In the genomic region with DNA sequence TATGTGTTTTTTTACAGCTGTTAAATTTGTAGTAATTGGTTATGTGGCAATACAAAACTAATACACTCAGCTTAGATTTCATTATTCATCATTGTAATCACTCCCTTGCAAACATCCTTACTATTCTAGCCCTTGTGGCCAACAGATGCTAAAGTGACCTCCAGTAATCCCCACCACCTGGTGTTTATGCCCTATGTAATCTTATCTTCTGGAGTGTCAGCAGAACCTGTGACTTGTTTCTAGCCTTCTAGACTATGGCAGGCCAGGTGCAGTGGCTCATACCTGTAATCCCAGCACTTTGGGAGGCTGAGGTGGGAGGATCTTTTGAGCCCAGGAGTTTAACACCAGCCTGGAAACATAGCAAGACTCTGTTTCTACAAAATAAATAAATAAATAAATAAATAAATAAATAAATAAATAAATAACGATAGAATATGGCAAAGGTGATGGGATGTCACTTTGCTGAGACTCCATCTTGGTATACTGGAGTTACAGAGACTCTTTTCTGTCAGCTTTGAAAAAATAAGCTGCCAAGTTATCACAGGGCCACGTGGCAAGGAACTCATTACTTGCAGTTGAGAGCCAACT, we compare ENCODE assay signal across 29 cellular contexts. TPM values are rescaled to one million over a fixed set of nuclear protein-coding genes. Genes with fewer than 3 reads are reported as not detected.
DNase-seq lines count a peak whose midpoint lies in the region; FAIRE-seq and TF ChIP-seq lines count a peak whose summit lies in the region.
"Had no signal": no experiment of that assay in that cellular context is flagged by ENCODE, and none has a peak within 500 bp of the region (broad histone marks: within the 10 kb centered on the region; RNA-seq: fewer than 3 reads in every experiment).

No MANE protein-coding gene starts in this region.

- H3K9me2 ChIP-seq in hepatocyte (replicated peaks; ENCODE audit: insufficient read depth): no peaks in the 10 kb centered on the region
- H3K9me2 ChIP-seq: SK-N-SH had no signal

- H3K79me2 ChIP-seq in KMS-11 (ENCODE audit: insufficient read depth, low read depth) (no peaks in the 10 kb centered on the region), hepatocyte (no peaks in the 10 kb centered on the region)

- TF ChIP-seq CTCF in D721Med (IDR thresholded peaks at IDR 0.05; ENCODE audit: insufficient read depth, missing control alignments) (no peak), KMS-11 (conservative IDR thresholded peaks at IDR 0.05; ENCODE audit: low read depth, low read length) (no peak), fibroblast of villous mesenchyme (IDR thresholded peaks at IDR 0.05; ENCODE audit: insufficient read depth, low read depth, low read length) (no peak), hepatocyte (IDR thresholded peaks at IDR 0.05; ENCODE audit: poor library complexity) (no peak)

- H2AFZ ChIP-seq in KMS-11 (ENCODE audit: low read depth): no peak overlapping the region
- no peak overlapping the region for H2AFZ ChIP-seq in hepatocyte
- H2AFZ ChIP-seq: GM23248, neural progenitor cell had no signal

- H3K36me3 ChIP-seq in KMS-11 (ENCODE audit: insufficient read depth): no peaks in the 10 kb centered on the region
- no peaks in the 10 kb centered on the region for H3K36me3 ChIP-seq in hepatocyte (replicated peaks; ENCODE audit: insufficient read depth, low read depth)
- H3K36me3 ChIP-seq: BLaER1 treated with 17β-estradiol and CSF1 and Interleukin-3, amounts not matched to agents 10 nM and 100 nM; cardiac muscle cell; colonic mucosa; heart right ventricle; neural progenitor cell; right atrium auricular region had no signal

- peak overlapping the region; percentile 54 for H3K9ac ChIP-seq in KMS-11
- H3K9ac ChIP-seq: BLaER1 treated with 17β-estradiol and CSF1 and Interleukin-3, amounts not matched to agents 10 nM and 100 nM; GM23248; neural progenitor cell; SK-N-SH had no signal

- DNase-seq in D721Med (ENCODE audit: insufficient read length, low spot score) (no peak), NCI-H82 (lab: John Stamatoyannopoulos, UW) (peak; percentile 93), fibroblast of villous mesenchyme (ENCODE audit: low read depth) (peak; percentile 5), NK-92 (lab: John Stamatoyannopoulos, UW; ENCODE audit: unreplicated experiment) (no peak), hepatocyte (ENCODE audit: low spot score) (no peak), T1000 (lab: John Stamatoyannopoulos, UW) (no peak)
- no peak for DNase-seq in activated naive CD4-positive, alpha-beta T cell treated with Interleukin-2 at 50 U/mL for 16 hours
- DNase-seq: activated CD4-positive, alpha-beta memory T cell treated with anti-CD3 and anti-CD28 coated beads, Interleukin-2, amount 10 ng/mL, durations not matched to agents 7 days and 5 days; activated CD4-positive, alpha-beta T cell treated with anti-CD3 and anti-CD28 coated beads for 1 hour; anterior cingulate cortex; colonic mucosa; COR-L47; foreskin keratinocyte; GM23248; heart right ventricle; left colon; NCI-H1105; NCI-H2029; NCI-H526 treated with DMSO at 0.1 percent for 48 hours; SK-N-SH; stimulated activated CD4-positive, alpha-beta T cell treated with anti-CD3 and anti-CD28 coated beads, Interleukin-4, amount 100 ng/mL, for 1 hour; substantia nigra had no signal

- H3K9me3 ChIP-seq in hepatocyte (ENCODE audit: low read depth): no peaks in the 10 kb centered on the region
- H3K9me3 ChIP-seq: BLaER1 treated with 17β-estradiol and CSF1 and Interleukin-3, amounts not matched to agents 10 nM and 100 nM; colonic mucosa; heart right ventricle; right atrium auricular region; SK-N-SH had no signal

- H3K27ac ChIP-seq in KMS-11 (peak overlapping the region; percentile 98), hepatocyte (no peak overlapping the region)
- H3K27ac ChIP-seq: BLaER1 treated with 17β-estradiol and CSF1 and Interleukin-3, amounts not matched to agents 10 nM and 100 nM; cardiac muscle cell; colonic mucosa; foreskin keratinocyte; GM23248; heart right ventricle; neural progenitor cell; right atrium auricular region had no signal

- WGBS in hepatocyte (ENCODE audit: low lambda C conversion rate, missing lambda C conversion rate): 60% methylated on average over 2 of the region's 2 CpGs

- H3K4me2 ChIP-seq in KMS-11 (peak overlapping the region; percentile 67), hepatocyte (no peak overlapping the region)
- H3K4me2 ChIP-seq: BLaER1 treated with 17β-estradiol and CSF1 and Interleukin-3, amounts not matched to agents 10 nM and 100 nM; neural progenitor cell; SK-N-SH had no signal

- H3K27me3 ChIP-seq in KMS-11 (ENCODE audit: insufficient read depth, low read depth): no peaks in the 10 kb centered on the region
- no peaks in the 10 kb centered on the region for H3K27me3 ChIP-seq in hepatocyte
- H3K27me3 ChIP-seq: cardiac muscle cell, colonic mucosa, foreskin keratinocyte, heart right ventricle, neural progenitor cell, right atrium auricular region had no signal

- H3K4me3 ChIP-seq in KMS-11 (IDR thresholded peaks at IDR 0.05; ENCODE audit: insufficient read depth, low read depth, low read length) (no peak overlapping the region), fibroblast of villous mesenchyme (ENCODE audit: low read depth, low read length) (no peak overlapping the region), hepatocyte (no peak overlapping the region)
- H3K4me3 ChIP-seq: BLaER1 treated with 17β-estradiol and CSF1 and Interleukin-3, amounts not matched to agents 10 nM and 100 nM; cardiac muscle cell; colonic mucosa; GM23248; heart right ventricle; neural progenitor cell; right atrium auricular region had no signal

- peak; percentile 96 for FAIRE-seq in D721Med (lab: Jason Lieb, UNC)
- FAIRE-seq: GM12892, HepG2 had no signal

- H3K4me1 ChIP-seq in KMS-11 (ENCODE audit: low read depth, poor library complexity, severe bottlenecking) (peaks cover 75% of the 10 kb centered on the region), hepatocyte (ENCODE audit: insufficient read depth) (no peaks in the 10 kb centered on the region)
- H3K4me1 ChIP-seq: BLaER1 treated with 17β-estradiol and CSF1 and Interleukin-3, amounts not matched to agents 10 nM and 100 nM; colonic mucosa; foreskin keratinocyte; heart right ventricle; neural progenitor cell; right atrium auricular region had no signal

- H4K20me1 ChIP-seq in KMS-11 (ENCODE audit: insufficient read depth): no peaks in the 10 kb centered on the region
- H4K20me1 ChIP-seq in hepatocyte (ENCODE audit: insufficient read depth, poor library complexity, severe bottlenecking): no peaks in the 10 kb centered on the region
- H4K20me1 ChIP-seq: BLaER1 treated with 17β-estradiol and CSF1 and Interleukin-3, amounts not matched to agents 10 nM and 100 nM had no signal

RNA-seq across cellular contexts. Expression of a gene that starts 12.3 kb away (rescaled TPM):
- 9.3 and 12.1 TPM in 2 replicates for total RNA-seq in fibroblast of villous mesenchyme
- total RNA-seq in hepatocyte: 16.5 and 18.9 TPM in 2 replicates
- 58.4 and 58.8 TPM in 2 replicates for polyA plus RNA-seq in hepatocyte

Comparison
In these comparisons a context has a peak if more than half of its experiments do, and no peak if none do; other contexts are left out.
1. DNase-seq: peak in NCI-H82 (single experiment) and fibroblast of villous mesenchyme (single experiment); none in D721Med (single experiment), NK-92 (single experiment), hepatocyte (single experiment), activated naive CD4-positive, alpha-beta T cell treated with Interleukin-2 at 50 U/mL for 16 hours (single experiment) and T1000 (single experiment).